9 cellular contexts compared by ENCODE assay signal in genomic region chr14:23183479-23183878, GRCh38. TPM values are rescaled to one million over a fixed set of nuclear protein-coding genes. Genes with fewer than 3 reads are reported as not detected.
DNase-seq lines count a peak whose midpoint lies in the region; ATAC-seq and TF ChIP-seq lines count a peak whose summit lies in the region.
"Had no signal": no experiment of that assay in that cellular context is flagged by ENCODE, and none has a peak within 500 bp of the region (broad histone marks: within the 10 kb centered on the region; RNA-seq: fewer than 3 reads in every experiment).

Gene SLC7A8 (minus strand): TSS chr14:23183660. CDS start chr14:23182914, 746 bp downstream.

- H2AFZ ChIP-seq in mesenchymal stem cell (ENCODE audit: low read depth, low read length) = peak within 1 kb of the TSS; percentile 64

- no peaks in the 10 kb centered on the region for H3K79me1 ChIP-seq in mesenchymal stem cell (replicated peaks; ENCODE audit: low read length, poor library complexity, severe bottlenecking)

- peaks cover 18% of the 10 kb centered on the region for H3K27me3 Mint-ChIP-seq in activated CD4-positive, alpha-beta memory T cell treated with anti-CD3 and anti-CD28 coated beads for 36 hours
- H3K27me3 Mint-ChIP-seq in activated CD4-positive, alpha-beta memory T cell treated with anti-CD3 and anti-CD28 coated beads, Interleukin-2, amount 10 ng/mL, durations not matched to agents 7 days and 5 days = peaks cover 29% of the 10 kb centered on the region
- H3K27me3 Mint-ChIP-seq in WTC11 (ENCODE audit: low read depth) = no peaks in the 10 kb centered on the region
- H3K27me3 Mint-ChIP-seq in effector memory CD8-positive, alpha-beta T cell = peaks cover 0 to 9% of the 10 kb centered on the region in 2 donors

- no peak within 1 kb of the TSS for H2BK5ac ChIP-seq in mesenchymal stem cell (ENCODE audit: low read depth, low read length, poor library complexity, severe bottlenecking)

- peak; percentile 41 for DNase-seq in activated CD4-positive, alpha-beta memory T cell treated with anti-CD3 and anti-CD28 coated beads for 36 hours
- DNase-seq in activated CD4-positive, alpha-beta memory T cell treated with anti-CD3 and anti-CD28 coated beads, Interleukin-2, amount 10 ng/mL, durations not matched to agents 7 days and 5 days = no peak
- peak; percentile 78 for DNase-seq in WTC11 (ENCODE audit: low spot score)
- DNase-seq in effector memory CD8-positive, alpha-beta T cell = peak in 1 of 3 experiments; percentile 10
- DNase-seq in mesenchymal stem cell = no peak
- no peak for DNase-seq in dedifferentiated amniotic fluid mesenchymal stem cell (ENCODE audit: extremely low spot score)
- no peak for DNase-seq in SHP77 treated with DMSO at 0.1 percent for 48 hours (lab: John Stamatoyannopoulos, UW)
- DNase-seq: DND-41 had no signal

- H3K4me2 ChIP-seq in mesenchymal stem cell (ENCODE audit: low read length, poor library complexity, severe bottlenecking) = peak within 1 kb of the TSS; percentile 99

- H3K27ac Mint-ChIP-seq in activated CD4-positive, alpha-beta memory T cell treated with anti-CD3 and anti-CD28 coated beads for 36 hours = no peak within 1 kb of the TSS
- H3K27ac Mint-ChIP-seq in activated CD4-positive, alpha-beta memory T cell treated with anti-CD3 and anti-CD28 coated beads, Interleukin-2, amount 10 ng/mL, durations not matched to agents 7 days and 5 days = no peak within 1 kb of the TSS
- no peak within 1 kb of the TSS; the same call in 1 of the 2 replicates for H3K27ac Mint-ChIP-seq in WTC11
- H3K27ac Mint-ChIP-seq in effector memory CD8-positive, alpha-beta T cell = no peak within 1 kb of the TSS

- CTCF ChIA-PET in activated CD4-positive, alpha-beta memory T cell treated with anti-CD3 and anti-CD28 coated beads for 36 hours (lab: Charles Lee) = interaction anchor here (1.1 to 11.2 kb wide), 5 partner anchors 63 to 197 kb away, joined by 4 to 223 read pairs (median 8); partner anchors contain the start of genes ACIN1, C14orf119 and CEBPE
- CTCF ChIA-PET in activated CD4-positive, alpha-beta memory T cell treated with anti-CD3 and anti-CD28 coated beads, Interleukin-2, amount 10 ng/mL, durations not matched to agents 7 days and 5 days (lab: Charles Lee) = interaction anchor here (1.1 to 11.0 kb wide), 3 partner anchors 18 to 107 kb away, joined by 3 to 214 read pairs (median 6); partner anchors contain the start of gene CEBPE
- CTCF ChIA-PET in WTC11 (lab: Charles Lee) = interaction anchor here (0.8 to 22.4 kb wide), 10 partner anchors 9 to 197 kb away, joined by 3 to 372 read pairs (median 6); partner anchors contain the start of genes ACIN1, C14orf119 and CEBPE

- H3K27me3 ChIP-seq in mesenchymal stem cell (ENCODE audit: control insufficient read depth in 1 of 2, insufficient read depth in 1 of 2, low read length in 2 of 2) = peaks cover 14 to 24% of the 10 kb centered on the region in 2 experiments

- no peak within 1 kb of the TSS for H2AK5ac ChIP-seq in mesenchymal stem cell (ENCODE audit: low read length, severe bottlenecking)

- H3K9me3 ChIP-seq in mesenchymal stem cell (ENCODE audit: control insufficient read depth, low read length) = no peaks in the 10 kb centered on the region

- no peak within 1 kb of the TSS for H3K18ac ChIP-seq in mesenchymal stem cell (ENCODE audit: low read depth in 1 of 2, low read length in 2 of 2)

- no peak within 1 kb of the TSS for H2BK12ac ChIP-seq in mesenchymal stem cell (ENCODE audit: low read length in 2 of 2)

- peak; percentile 77 for ATAC-seq in WTC11
- peak; percentile 46 for ATAC-seq in effector memory CD8-positive, alpha-beta T cell (replicated peaks)

- H4K8ac ChIP-seq in mesenchymal stem cell (ENCODE audit: low read length) = no peak within 1 kb of the TSS

- H2BK120ac ChIP-seq in mesenchymal stem cell (ENCODE audit: low read depth, low read length) = no peak within 1 kb of the TSS

- H4K91ac ChIP-seq in mesenchymal stem cell (ENCODE audit: low read length) = no peak within 1 kb of the TSS

- TF ChIP-seq CTCF in WTC11 (IDR thresholded peaks at IDR 0.05) (no peak), subcutaneous adipose tissue (IDR thresholded peaks at IDR 0.05; ENCODE audit: low read depth) (no peak)

- no peaks in the 10 kb centered on the region for H3K4me1 Mint-ChIP-seq in activated CD4-positive, alpha-beta memory T cell treated with anti-CD3 and anti-CD28 coated beads for 36 hours (ENCODE audit: low read depth)
- H3K4me1 Mint-ChIP-seq in activated CD4-positive, alpha-beta memory T cell treated with anti-CD3 and anti-CD28 coated beads, Interleukin-2, amount 10 ng/mL, durations not matched to agents 7 days and 5 days = peaks cover 2% of the 10 kb centered on the region
- H3K4me1 Mint-ChIP-seq in WTC11 = peaks cover 53% of the 10 kb centered on the region
- no peaks in the 10 kb centered on the region for H3K4me1 Mint-ChIP-seq in effector memory CD8-positive, alpha-beta T cell (ENCODE audit: low read depth in 2 of 2)

- H3K14ac ChIP-seq in mesenchymal stem cell (ENCODE audit: low read length in 2 of 2) = no peak within 1 kb of the TSS

- POLR2A ChIA-PET in activated CD4-positive, alpha-beta memory T cell treated with anti-CD3 and anti-CD28 coated beads for 36 hours (lab: Charles Lee) = no interaction called here
- POLR2A ChIA-PET in activated CD4-positive, alpha-beta memory T cell treated with anti-CD3 and anti-CD28 coated beads, Interleukin-2, amount 10 ng/mL, durations not matched to agents 7 days and 5 days (lab: Charles Lee) = interaction anchor here (0.7 to 1.5 kb wide), 2 partner anchors 9 to 21 kb away, joined by 3 to 4 read pairs; no protein-coding TSS in a partner anchor
- POLR2A ChIA-PET in WTC11 (lab: Charles Lee) = interaction anchor here (1.1 to 1.6 kb wide), 3 partner anchors 22 to 183 kb away, joined by 3 to 5 read pairs (median 5); partner anchors contain the start of genes ACIN1 and C14orf119

- H3K4me1 ChIP-seq in mesenchymal stem cell (ENCODE audit: control insufficient read depth, insufficient read depth, low read depth, low read length) = peaks cover 6% of the 10 kb centered on the region

- WGBS in mesenchymal stem cell = 4% methylated on average over 17 of the region's 17 CpGs

- H3K23ac ChIP-seq in mesenchymal stem cell (ENCODE audit: low read length in 2 of 2) = no peak within 1 kb of the TSS

- H3K4me3 Mint-ChIP-seq in activated CD4-positive, alpha-beta memory T cell treated with anti-CD3 and anti-CD28 coated beads for 36 hours = no peak within 1 kb of the TSS
- no peak within 1 kb of the TSS for H3K4me3 Mint-ChIP-seq in activated CD4-positive, alpha-beta memory T cell treated with anti-CD3 and anti-CD28 coated beads, Interleukin-2, amount 10 ng/mL, durations not matched to agents 7 days and 5 days
- no peak within 1 kb of the TSS for H3K4me3 Mint-ChIP-seq in WTC11
- H3K4me3 Mint-ChIP-seq in effector memory CD8-positive, alpha-beta T cell = no peak within 1 kb of the TSS

- H3K36me3 Mint-ChIP-seq in activated CD4-positive, alpha-beta memory T cell treated with anti-CD3 and anti-CD28 coated beads for 36 hours = no peaks in the 10 kb centered on the region
- H3K36me3 Mint-ChIP-seq in activated CD4-positive, alpha-beta memory T cell treated with anti-CD3 and anti-CD28 coated beads, Interleukin-2, amount 10 ng/mL, durations not matched to agents 7 days and 5 days (ENCODE audit: low read depth) = no peaks in the 10 kb centered on the region
- H3K36me3 Mint-ChIP-seq in WTC11 = peaks cover 14% of the 10 kb centered on the region; the same call in 1 of the 2 replicates
- H3K36me3 Mint-ChIP-seq in effector memory CD8-positive, alpha-beta T cell (ENCODE audit: insufficient read depth) = no peaks in the 10 kb centered on the region

- no peaks in the 10 kb centered on the region for H3K9me3 Mint-ChIP-seq in activated CD4-positive, alpha-beta memory T cell treated with anti-CD3 and anti-CD28 coated beads for 36 hours
- H3K9me3 Mint-ChIP-seq in activated CD4-positive, alpha-beta memory T cell treated with anti-CD3 and anti-CD28 coated beads, Interleukin-2, amount 10 ng/mL, durations not matched to agents 7 days and 5 days = no peaks in the 10 kb centered on the region
- no peaks in the 10 kb centered on the region for H3K9me3 Mint-ChIP-seq in WTC11
- H3K9me3 Mint-ChIP-seq in effector memory CD8-positive, alpha-beta T cell = no peaks in the 10 kb centered on the region

- peak within 1 kb of the TSS in 1 of 2 experiments; percentile 21 for H3K4ac ChIP-seq in mesenchymal stem cell (ENCODE audit: low read depth in 1 of 2, low read length in 2 of 2)

- no peak within 1 kb of the TSS for H3K27ac ChIP-seq in mesenchymal stem cell (ENCODE audit: low read length, poor library complexity, severe bottlenecking)

- H3K36me3 ChIP-seq in mesenchymal stem cell (ENCODE audit: control insufficient read depth in 1 of 2, insufficient read depth in 2 of 2, low read depth in 1 of 2, low read length in 2 of 2) = no peaks in the 10 kb centered on the region

- H3K4me3 ChIP-seq in mesenchymal stem cell (ENCODE audit: insufficient read depth in 1 of 2, low read depth in 1 of 2, low read length in 2 of 2) = peak within 1 kb of the TSS; percentile 57 to 81

- peak within 1 kb of the TSS; percentile 87 for H3K9ac ChIP-seq in mesenchymal stem cell (ENCODE audit: low read length)

- intact Hi-C loops in activated CD4-positive, alpha-beta memory T cell treated with anti-CD3 and anti-CD28 coated beads for 36 hours (cut with micrococcal nuclease) = loop anchor here (1.0 to 10.0 kb wide), 2 partner anchors 63 to 199 kb away; partner anchors contain the start of gene AJUBA

- H2BK15ac ChIP-seq in mesenchymal stem cell (ENCODE audit: low read depth, poor library complexity, severe bottlenecking) = peak within 1 kb of the TSS; percentile 23

TF ChIP-seq in WTC11, 78 proteins besides CTCF, POLR2A, EP300 and RAD21 (continues in another document):
- no peak for TF ChIP-seq JUN (CRISPR knock-in tag; IDR thresholded peaks at IDR 0.05)
- 0 out of 2 replicates have a peak, but pooled peaks have one; percentile 34 for TF ChIP-seq TEAD1 (CRISPR knock-in tag; IDR thresholded peaks at IDR 0.05)
- peak; percentile 46; the same call in 1 of the 2 replicates for TF ChIP-seq ZMAT4 (CRISPR knock-in tag; IDR thresholded peaks at IDR 0.05)
- TF ChIP-seq ZNF121 (CRISPR knock-in tag; IDR thresholded peaks at IDR 0.05) = no peak
- TF ChIP-seq FOXK1 (CRISPR knock-in tag; IDR thresholded peaks at IDR 0.05) = 0 out of 2 replicates have a peak, but pooled peaks have one; percentile 52

RNA-seq across cellular contexts. Expression of gene SLC7A8, which starts in this region (rescaled TPM):
- 1 to 10 TPM in 1 of 2 experiments, under 1 TPM in 1; 0.83 to 1.7 TPM for total RNA-seq in activated CD4-positive, alpha-beta memory T cell treated with anti-CD3 and anti-CD28 coated beads for 36 hours
- under 1 TPM; 0.76 to 0.93 TPM for total RNA-seq in activated CD4-positive, alpha-beta memory T cell treated with anti-CD3 and anti-CD28 coated beads, Interleukin-2, amount 10 ng/mL, durations not matched to agents 7 days and 5 days
- 200 to 207 TPM (median 201 TPM) in 3 replicates for total RNA-seq in WTC11 (2021)
- 3.8 TPM for polyA plus RNA-seq in mesenchymal stem cell (2013, experiment 1 of 2)
- 3.5 TPM for polyA plus RNA-seq in mesenchymal stem cell (2013, experiment 2 of 2)
- total RNA-seq in subcutaneous adipose tissue = 10 to 100 TPM; 45.7 to 83.8 (median 61.4) TPM

Comparison
In these comparisons a context has a peak if more than half of its experiments do, and no peak if none do; other contexts are left out.
1. RNA of gene SLC7A8 (total RNA-seq): 200 to 207 TPM in WTC11 and 45.7 to 83.8 TPM in subcutaneous adipose tissue; 0.83 to 1.7 TPM in activated CD4-positive, alpha-beta memory T cell treated with anti-CD3 and anti-CD28 coated beads for 36 hours and 0.76 to 0.93 TPM in activated CD4-positive, alpha-beta memory T cell treated with anti-CD3 and anti-CD28 coated beads, Interleukin-2, amount 10 ng/mL, durations not matched to agents 7 days and 5 days; every median in the first group is over 10 times any median in the second.
2. DNase-seq: peak in activated CD4-positive, alpha-beta memory T cell treated with anti-CD3 and anti-CD28 coated beads for 36 hours (single experiment) and WTC11 (single experiment); none in activated CD4-positive, alpha-beta memory T cell treated with anti-CD3 and anti-CD28 coated beads, Interleukin-2, amount 10 ng/mL, durations not matched to agents 7 days and 5 days (single experiment), mesenchymal stem cell (single experiment), dedifferentiated amniotic fluid mesenchymal stem cell (single experiment) and SHP77 treated with DMSO at 0.1 percent for 48 hours (single experiment).